ENCODE assay signal across 21 cellular contexts in genomic region chr9:99516657-99517049, GRCh38.
DNase-seq lines count a peak whose midpoint lies in the region; ATAC-seq and TF ChIP-seq lines count a peak whose summit lies in the region.
"Had no signal": no experiment of that assay in that cellular context is flagged by ENCODE, and none has a peak within 500 bp of the region (broad histone marks: within the 10 kb centered on the region; RNA-seq: fewer than 3 reads in every experiment).

No MANE protein-coding gene starts in this region.

- H3K4me3 Mint-ChIP-seq in activated naive CD4-positive, alpha-beta T cell treated with anti-CD3 and anti-CD28 coated beads, Interleukin-2, amount 10 ng/mL, durations not matched to agents 7 days and 5 days: no peak overlapping the region
- H3K4me3 Mint-ChIP-seq in glutamatergic neuron (ENCODE audit: unreplicated experiment): no peak overlapping the region
- H3K4me3 Mint-ChIP-seq in stimulated activated naive CD8-positive, alpha-beta T cell treated with anti-CD3 and anti-CD28 coated beads, Interleukin-15, amount 100 ng/mL, for 72 hours: no peak overlapping the region
- H3K4me3 Mint-ChIP-seq: activated CD4-positive, alpha-beta T cell treated with anti-CD3 and anti-CD28 coated beads, Interleukin-2, amount 10 ng/mL, durations not matched to agents 7 days and 5 days had no signal

- intact Hi-C loops in OCI-LY7 (cut with micrococcal nuclease; ENCODE audit: unreplicated experiment): loop anchor here (10.0 kb wide), 1 partner anchor 332 kb away; no protein-coding TSS in a partner anchor

- H4K20me1 ChIP-seq in OCI-LY7 (ENCODE audit: insufficient read depth, low read length): no peaks in the 10 kb centered on the region

- no peak overlapping the region for H3K27ac Mint-ChIP-seq in activated naive CD4-positive, alpha-beta T cell treated with anti-CD3 and anti-CD28 coated beads, Interleukin-2, amount 50 U/mL, for 72 hours
- no peak overlapping the region for H3K27ac Mint-ChIP-seq in activated naive CD4-positive, alpha-beta T cell treated with anti-CD3 and anti-CD28 coated beads, Interleukin-2, amount 10 ng/mL, durations not matched to agents 7 days and 5 days
- H3K27ac Mint-ChIP-seq in glutamatergic neuron (ENCODE audit: unreplicated experiment): peak overlapping the region; percentile 75
- peak overlapping the region in 1 of 2 donors; percentile 12 for H3K27ac Mint-ChIP-seq in stimulated activated naive CD8-positive, alpha-beta T cell treated with anti-CD3 and anti-CD28 coated beads, Interleukin-15, amount 100 ng/mL, for 72 hours
- H3K27ac Mint-ChIP-seq: activated CD4-positive, alpha-beta T cell treated with anti-CD3 and anti-CD28 coated beads, Interleukin-2, amount 10 ng/mL, durations not matched to agents 7 days and 5 days had no signal

- H3K4me1 Mint-ChIP-seq in activated naive CD4-positive, alpha-beta T cell treated with anti-CD3 and anti-CD28 coated beads, Interleukin-2, amount 10 ng/mL, durations not matched to agents 7 days and 5 days: no peaks in the 10 kb centered on the region
- H3K4me1 Mint-ChIP-seq in glutamatergic neuron (ENCODE audit: low read depth, unreplicated experiment): peaks cover 8% of the 10 kb centered on the region
- peaks cover 18% of the 10 kb centered on the region for H3K4me1 Mint-ChIP-seq in stimulated activated naive CD8-positive, alpha-beta T cell treated with anti-CD3 and anti-CD28 coated beads, Interleukin-15, amount 100 ng/mL, for 72 hours

- no peaks in the 10 kb centered on the region for H3K9me3 ChIP-seq in OCI-LY7 (ENCODE audit: low read length)
- H3K9me3 ChIP-seq: Caco-2, gastrocnemius medialis, Peyer's patch, vagina had no signal

- peaks cover 20% of the 10 kb centered on the region for H3K27me3 Mint-ChIP-seq in activated naive CD4-positive, alpha-beta T cell treated with anti-CD3 and anti-CD28 coated beads, Interleukin-2, amount 10 ng/mL, durations not matched to agents 7 days and 5 days
- H3K27me3 Mint-ChIP-seq in glutamatergic neuron (ENCODE audit: unreplicated experiment): peaks cover 2% of the 10 kb centered on the region
- peaks cover 19% of the 10 kb centered on the region for H3K27me3 Mint-ChIP-seq in stimulated activated naive CD8-positive, alpha-beta T cell treated with anti-CD3 and anti-CD28 coated beads, Interleukin-15, amount 100 ng/mL, for 72 hours

- no peaks in the 10 kb centered on the region for H3K36me3 Mint-ChIP-seq in activated naive CD4-positive, alpha-beta T cell treated with anti-CD3 and anti-CD28 coated beads, Interleukin-2, amount 50 U/mL, for 72 hours
- no peaks in the 10 kb centered on the region for H3K36me3 Mint-ChIP-seq in activated naive CD4-positive, alpha-beta T cell treated with anti-CD3 and anti-CD28 coated beads, Interleukin-2, amount 10 ng/mL, durations not matched to agents 7 days and 5 days
- H3K36me3 Mint-ChIP-seq in glutamatergic neuron (ENCODE audit: unreplicated experiment): no peaks in the 10 kb centered on the region

- TF ChIP-seq CTCF in OCI-LY7 (conservative IDR thresholded peaks at IDR 0.05; ENCODE audit: low read length) (no peak), glutamatergic neuron (IDR thresholded peaks at IDR 0.05; ENCODE audit: partially characterized antibody, unreplicated experiment) (no peak)

- H3K9me2 ChIP-seq in OCI-LY7 (ENCODE audit: insufficient read depth, low read length): no peaks in the 10 kb centered on the region

- no TSS peak for BruUV-seq in OCI-LY7 (replicated peaks; lab: Mats Ljungman, UMichigan)

- DNase-seq in activated naive CD4-positive, alpha-beta T cell treated with anti-CD3 and anti-CD28 coated beads, Interleukin-2, amount 50 U/mL, for 72 hours (ENCODE audit: low spot score in 2 of 2): peak in 1 of 2 donors; percentile 5
- DNase-seq in activated naive CD4-positive, alpha-beta T cell treated with anti-CD3 and anti-CD28 coated beads, Interleukin-2, amount 10 ng/mL, durations not matched to agents 7 days and 5 days: no peak
- DNase-seq in OCI-LY7 (ENCODE audit: low spot score): no peak
- no peak for DNase-seq in glutamatergic neuron
- peak in 1 of 2 donors; percentile 24 for DNase-seq in stimulated activated naive CD8-positive, alpha-beta T cell treated with anti-CD3 and anti-CD28 coated beads, Interleukin-15, amount 100 ng/mL, for 72 hours
- no peak for DNase-seq in left lobe of liver (ENCODE audit: low spot score)
- DNase-seq: activated CD4-positive, alpha-beta T cell treated with anti-CD3 and anti-CD28 coated beads, Interleukin-2, amount 10 ng/mL, durations not matched to agents 7 days and 5 days; amygdala; Caco-2; gastrocnemius medialis; Karpas-422; left cardiac atrium; midbrain; NCI-H1436; NCI-H2171 treated with DMSO at 0.1 percent for 48 hours; NCI-H748 treated with DMSO at 0.1 percent for 48 hours had no signal

- H3K4me3 ChIP-seq in OCI-LY7 (ENCODE audit: low read depth, low read length, poor library complexity, severe bottlenecking): peak overlapping the region; percentile 7
- H3K4me3 ChIP-seq: gastrocnemius medialis, Peyer's patch, vagina had no signal

- H3K4me2 ChIP-seq in OCI-LY7 (ENCODE audit: low read length): peak overlapping the region; percentile 52

- POLR2A ChIA-PET in OCI-LY7 (lab: Charles Lee): no interaction called here

- H3K9me3 Mint-ChIP-seq in activated naive CD4-positive, alpha-beta T cell treated with anti-CD3 and anti-CD28 coated beads, Interleukin-2, amount 50 U/mL, for 72 hours: no peaks in the 10 kb centered on the region
- H3K9me3 Mint-ChIP-seq in activated naive CD4-positive, alpha-beta T cell treated with anti-CD3 and anti-CD28 coated beads, Interleukin-2, amount 10 ng/mL, durations not matched to agents 7 days and 5 days: no peaks in the 10 kb centered on the region
- H3K9me3 Mint-ChIP-seq in glutamatergic neuron (ENCODE audit: unreplicated experiment): no peaks in the 10 kb centered on the region
- no peaks in the 10 kb centered on the region for H3K9me3 Mint-ChIP-seq in stimulated activated naive CD8-positive, alpha-beta T cell treated with anti-CD3 and anti-CD28 coated beads, Interleukin-15, amount 100 ng/mL, for 72 hours
- H3K9me3 Mint-ChIP-seq: activated CD4-positive, alpha-beta T cell treated with anti-CD3 and anti-CD28 coated beads, Interleukin-2, amount 10 ng/mL, durations not matched to agents 7 days and 5 days had no signal

- no peaks in the 10 kb centered on the region for H3K79me2 ChIP-seq in OCI-LY7 (ENCODE audit: insufficient read depth, low read depth, low read length)

- no peaks in the 10 kb centered on the region for H3K36me3 ChIP-seq in OCI-LY7 (ENCODE audit: insufficient read depth, low read length)
- H3K36me3 ChIP-seq: gastrocnemius medialis, Peyer's patch, vagina had no signal

- peak; percentile 74 to 87 for ATAC-seq in activated naive CD4-positive, alpha-beta T cell treated with anti-CD3 and anti-CD28 coated beads, Interleukin-2, amount 50 U/mL, for 72 hours
- peak; percentile 88 for ATAC-seq in stimulated activated naive CD8-positive, alpha-beta T cell treated with anti-CD3 and anti-CD28 coated beads, Interleukin-15, amount 100 ng/mL, for 72 hours
- ATAC-seq in left lobe of liver (no peak), HG03378 (IDR thresholded peaks at IDR 0.05; ENCODE audit: unreplicated experiment) (no peak), GM19463 (IDR thresholded peaks at IDR 0.05; ENCODE audit: unreplicated experiment) (no peak)
- ATAC-seq: gastrocnemius medialis, left cardiac atrium, SK-N-SH treated with all-trans-retinoic acid at 6 μM for 48 hours had no signal

- peaks cover 26% of the 10 kb centered on the region for H3K4me1 ChIP-seq in OCI-LY7 (ENCODE audit: insufficient read depth, low read length, poor library complexity, severe bottlenecking)
- H3K4me1 ChIP-seq: Caco-2, gastrocnemius medialis, Peyer's patch, vagina had no signal

- CTCF ChIA-PET in activated naive CD4-positive, alpha-beta T cell treated with anti-CD3 and anti-CD28 coated beads, Interleukin-2, amount 10 ng/mL, durations not matched to agents 7 days and 5 days (lab: Charles Lee): no interaction called here
- CTCF ChIA-PET in OCI-LY7 (lab: Charles Lee; ENCODE audit: unreplicated experiment): no interaction called here

- no peak overlapping the region for H3K27ac ChIP-seq in OCI-LY7 (ENCODE audit: low read depth, low read length, poor library complexity, severe bottlenecking)
- H3K27ac ChIP-seq: gastrocnemius medialis, vagina had no signal

- no peak overlapping the region for H2AFZ ChIP-seq in OCI-LY7 (ENCODE audit: low read length)

Comparison
In these comparisons a context has a peak if more than half of its experiments do, and no peak if none do; other contexts are left out.
1. ATAC-seq: peak in activated naive CD4-positive, alpha-beta T cell treated with anti-CD3 and anti-CD28 coated beads, Interleukin-2, amount 50 U/mL, for 72 hours (2 of 2) and stimulated activated naive CD8-positive, alpha-beta T cell treated with anti-CD3 and anti-CD28 coated beads, Interleukin-15, amount 100 ng/mL, for 72 hours (single experiment); none in left lobe of liver (single experiment), HG03378 (single experiment) and GM19463 (single experiment).